27 cellular contexts compared by ENCODE assay signal in the genomic region with DNA sequence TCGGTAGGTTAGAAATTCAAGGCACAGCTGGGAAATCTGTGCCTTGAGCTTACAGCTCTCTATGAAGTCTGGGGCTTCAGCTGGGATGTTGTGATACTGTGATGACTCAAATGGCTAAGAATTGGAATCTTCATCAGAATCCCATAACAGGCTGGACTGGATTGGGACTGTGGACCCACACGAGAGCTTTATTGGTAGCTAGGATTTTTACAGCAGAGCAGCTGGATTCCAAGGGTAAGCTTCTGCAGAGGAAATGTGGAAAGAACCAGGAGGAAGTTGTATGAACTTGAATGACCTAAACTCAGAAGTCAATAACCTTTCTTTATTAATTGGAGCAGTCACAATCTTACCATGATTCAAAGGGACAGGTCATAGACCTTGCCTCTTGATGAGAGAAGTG.
DNase-seq lines count a peak whose midpoint lies in the region; TF ChIP-seq lines count a peak whose summit lies in the region.
"Had no signal": no experiment of that assay in that cellular context is flagged by ENCODE, and none has a peak within 500 bp of the region (broad histone marks: within the 10 kb centered on the region; RNA-seq: fewer than 3 reads in every experiment).

No MANE protein-coding gene starts in this region.

- H2BK120ac ChIP-seq in mesendoderm (ENCODE audit: low read depth, low read length) = peak overlapping the region; percentile 61

- H3K4me3 Mint-ChIP-seq in glutamatergic neuron (ENCODE audit: unreplicated experiment) = no peak overlapping the region
- H3K4me3 Mint-ChIP-seq in endothelial cell (ENCODE audit: unreplicated experiment) = no peak overlapping the region
- H3K4me3 Mint-ChIP-seq: activated T-cell treated with anti-CD3 and anti-CD28 coated beads, Interleukin-2, amount 50 U/mL, for 24 hours; mesothelial cell of epicardium; natural killer cell treated with Interleukin-12 subunit alpha and Interleukin-12 subunit beta and Interleukin-15 and Interleukin-18, amount 100 ng/mL, for 72 hours; stimulated activated naive CD8-positive, alpha-beta T cell treated with anti-CD3 and anti-CD28 coated beads, Interleukin-15, Interleukin-2, amounts not matched to agents 100 ng/mL and 50 ng/mL, for 24 hours had no signal

- DNase-seq in GM04503 (ENCODE audit: low read depth) (peak; percentile 1), RPMI7951 (ENCODE audit: low read depth) (peak; percentile 3), fibroblast of gingiva (ENCODE audit: low read depth) (peak; percentile 6), mesendoderm (peak; percentile 30), glutamatergic neuron (no peak), endothelial cell (ENCODE audit: low spot score) (no peak), NCI-H2171 (lab: John Stamatoyannopoulos, UW) (no peak)
- no peak for DNase-seq in stimulated activated CD4-positive, alpha-beta T cell treated with anti-CD3 and anti-CD28 coated beads, Interleukin-4, amount 100 ng/mL, for 1 hour
- DNase-seq: activated CD4-positive, CD25-positive, alpha-beta regulatory T cell treated with anti-CD3 and anti-CD28 coated beads, Interleukin-2, amount 50 U/mL, for 72 hours; activated CD8-positive, alpha-beta memory T cell treated with anti-CD3 and anti-CD28 coated beads for 24 hours; activated naive CD4-positive, alpha-beta T cell; activated T-cell treated with anti-CD3 and anti-CD28 coated beads, Interleukin-2, amount 50 U/mL, for 24 hours; AML-193; amygdala; central memory CD4-positive, alpha-beta T cell; left colon; NCI-H2107; NCI-H524 treated with DMSO at 0.1 percent for 48 hours; ovary; SK-N-SH; stimulated activated CD4-positive, alpha-beta T cell treated with anti-CD3 and anti-CD28 coated beads, Interleukin-12 subunit alpha, Interleukin-12 subunit beta, amount 100 ng/mL, for 4 hours; T-helper 9 cell; thyroid gland had no signal

- H3K36me3 Mint-ChIP-seq in glutamatergic neuron (ENCODE audit: unreplicated experiment) = peaks cover 6% of the 10 kb centered on the region
- no peaks in the 10 kb centered on the region for H3K36me3 Mint-ChIP-seq in endothelial cell (ENCODE audit: low read depth, unreplicated experiment)

- no peak overlapping the region for H3K4me3 ChIP-seq in mesendoderm (ENCODE audit: low read length)
- H3K4me3 ChIP-seq: gastroesophageal sphincter, ovary, thyroid gland had no signal

- no peaks in the 10 kb centered on the region for H3K36me3 ChIP-seq in mesendoderm (ENCODE audit: control insufficient read depth, insufficient read depth, low read length)
- H3K36me3 ChIP-seq: gastroesophageal sphincter, ovary, thyroid gland had no signal

- no peaks in the 10 kb centered on the region for H3K4me1 ChIP-seq in mesendoderm (ENCODE audit: control insufficient read depth, low read depth, low read length)
- H3K4me1 ChIP-seq: gastroesophageal sphincter, thyroid gland had no signal

- H2BK5ac ChIP-seq in mesendoderm (ENCODE audit: low read length) = no peak overlapping the region

- H3K56ac ChIP-seq in mesendoderm (ENCODE audit: low read length) = no peak overlapping the region

- H4K5ac ChIP-seq in mesendoderm (ENCODE audit: low read length) = no peak overlapping the region

- no peaks in the 10 kb centered on the region for H3K4me1 Mint-ChIP-seq in glutamatergic neuron (ENCODE audit: low read depth, unreplicated experiment)
- H3K4me1 Mint-ChIP-seq in endothelial cell (ENCODE audit: unreplicated experiment) = peaks cover 4% of the 10 kb centered on the region
- H3K4me1 Mint-ChIP-seq: mesothelial cell of epicardium had no signal

- no peak overlapping the region for H3K4ac ChIP-seq in mesendoderm (ENCODE audit: low read depth, low read length)

- no CpG with 5 or more reads among the region's 2 CpGs for WGBS in mesendoderm (ENCODE audit: extremely low coverage, insufficient coverage, low lambda C conversion rate)

- H3K18ac ChIP-seq in mesendoderm (ENCODE audit: low read length) = no peak overlapping the region

- H3K79me1 ChIP-seq in mesendoderm (ENCODE audit: low read length) = no peaks in the 10 kb centered on the region

- TF ChIP-seq CTCF in glutamatergic neuron (IDR thresholded peaks at IDR 0.05; ENCODE audit: partially characterized antibody, unreplicated experiment) = no peak
- TF ChIP-seq CTCF in endothelial cell (IDR thresholded peaks at IDR 0.05; ENCODE audit: unreplicated experiment) = no peak

- no peak overlapping the region for H4K8ac ChIP-seq in mesendoderm (ENCODE audit: low read depth, low read length)

- H3K27me3 Mint-ChIP-seq in glutamatergic neuron (ENCODE audit: unreplicated experiment) (no peaks in the 10 kb centered on the region), endothelial cell (ENCODE audit: unreplicated experiment) (peaks cover 2% of the 10 kb centered on the region)
- H3K27me3 Mint-ChIP-seq: activated T-cell treated with anti-CD3 and anti-CD28 coated beads, Interleukin-2, amount 50 U/mL, for 24 hours; natural killer cell treated with Interleukin-12 subunit alpha and Interleukin-12 subunit beta and Interleukin-15 and Interleukin-18, amount 100 ng/mL, for 72 hours; stimulated activated naive CD8-positive, alpha-beta T cell treated with anti-CD3 and anti-CD28 coated beads, Interleukin-15, Interleukin-2, amounts not matched to agents 100 ng/mL and 50 ng/mL, for 24 hours had no signal

- H3K9me3 Mint-ChIP-seq in glutamatergic neuron (ENCODE audit: unreplicated experiment) (peaks cover 7% of the 10 kb centered on the region), endothelial cell (ENCODE audit: unreplicated experiment) (no peaks in the 10 kb centered on the region)
- H3K9me3 Mint-ChIP-seq: stimulated activated naive CD8-positive, alpha-beta T cell treated with anti-CD3 and anti-CD28 coated beads, Interleukin-15, Interleukin-2, amounts not matched to agents 100 ng/mL and 50 ng/mL, for 24 hours had no signal

- H3K27ac ChIP-seq in mesendoderm (ENCODE audit: low read depth, low read length) = no peak overlapping the region
- H3K27ac ChIP-seq: gastroesophageal sphincter, ovary, thyroid gland had no signal

- H2AK5ac ChIP-seq in mesendoderm (ENCODE audit: low read length) = no peak overlapping the region

- H3K27ac Mint-ChIP-seq in glutamatergic neuron (ENCODE audit: unreplicated experiment) (no peak overlapping the region), endothelial cell (ENCODE audit: unreplicated experiment) (no peak overlapping the region)
- H3K27ac Mint-ChIP-seq: activated T-cell treated with anti-CD3 and anti-CD28 coated beads, Interleukin-2, amount 50 U/mL, for 24 hours; mesothelial cell of epicardium; natural killer cell treated with Interleukin-12 subunit alpha and Interleukin-12 subunit beta and Interleukin-15 and Interleukin-18, amount 100 ng/mL, for 72 hours; stimulated activated naive CD8-positive, alpha-beta T cell treated with anti-CD3 and anti-CD28 coated beads, Interleukin-15, Interleukin-2, amounts not matched to agents 100 ng/mL and 50 ng/mL, for 24 hours had no signal

- H3K23ac ChIP-seq in mesendoderm (ENCODE audit: low read length) = no peak overlapping the region

- H3K79me2 ChIP-seq in mesendoderm (ENCODE audit: control insufficient read depth, insufficient read depth, low read length) = no peaks in the 10 kb centered on the region

- no peak overlapping the region for H2BK15ac ChIP-seq in mesendoderm (replicated peaks; ENCODE audit: low read depth)

- no peaks in the 10 kb centered on the region for H3K27me3 ChIP-seq in mesendoderm (ENCODE audit: insufficient read depth, low read length, poor library complexity)
- H3K27me3 ChIP-seq: gastroesophageal sphincter, ovary, thyroid gland had no signal

- no peak overlapping the region for H3K9ac ChIP-seq in mesendoderm (ENCODE audit: low read length)
- H3K9ac ChIP-seq: SK-N-SH had no signal

- H3K4me2 ChIP-seq in mesendoderm (ENCODE audit: low read length) = no peak overlapping the region
- H3K4me2 ChIP-seq: SK-N-SH had no signal

Comparison
In these comparisons a context has a peak if more than half of its experiments do, and no peak if none do; other contexts are left out.
1. DNase-seq: peak in GM04503 (single experiment), RPMI7951 (single experiment), fibroblast of gingiva (single experiment) and mesendoderm (single experiment); none in glutamatergic neuron (single experiment), endothelial cell (single experiment), stimulated activated CD4-positive, alpha-beta T cell treated with anti-CD3 and anti-CD28 coated beads, Interleukin-4, amount 100 ng/mL, for 1 hour (single experiment) and NCI-H2171 (single experiment).